ENCODE assay signal across 9 cellular contexts in the genomic region with DNA sequence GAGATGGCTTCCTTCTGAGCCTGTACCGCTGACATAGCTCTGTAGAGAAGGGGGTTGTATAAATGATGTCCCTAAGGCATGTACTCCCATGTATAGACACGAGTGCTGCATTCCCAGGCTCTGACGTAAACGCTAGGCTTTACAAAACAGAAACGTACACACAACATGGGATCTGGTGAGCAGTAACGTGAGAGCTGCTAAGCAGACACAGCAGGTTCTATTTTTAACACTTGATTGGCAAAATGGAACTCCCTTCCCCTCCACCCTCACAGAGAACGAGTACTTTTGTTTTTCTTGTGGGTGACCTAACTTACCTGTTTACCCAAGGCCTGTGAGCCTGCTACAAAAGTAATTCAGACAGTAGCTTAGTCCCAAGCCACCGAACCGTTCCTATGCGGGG. TPM values are rescaled to one million over a fixed set of nuclear protein-coding genes. Genes with fewer than 3 reads are reported as not detected.
DNase-seq lines count a peak whose midpoint lies in the region; ATAC-seq and TF ChIP-seq lines count a peak whose summit lies in the region.
"Had no signal": no experiment of that assay in that cellular context is flagged by ENCODE, and none has a peak within 500 bp of the region (broad histone marks: within the 10 kb centered on the region; RNA-seq: fewer than 3 reads in every experiment).

No MANE protein-coding gene starts in this region.

- WGBS in lower leg skin, 2 donors = 41 to 49% methylated on average over 10 of the region's 10 CpGs

- no peak for TF ChIP-seq CTCF in dorsolateral prefrontal cortex (IDR thresholded peaks at IDR 0.05 in 54 of 56, conservative IDR thresholded peaks at IDR 0.05 in 2 of 56; ENCODE audit: low read depth in 1 of 56, partially characterized antibody in 56 of 56)
- TF ChIP-seq CTCF in lower leg skin (IDR thresholded peaks at IDR 0.05) = no peak

- H3K4me3 ChIP-seq in dorsolateral prefrontal cortex = peak overlapping the region in 1 of 59 donors; percentile 4
- no peak overlapping the region for H3K4me3 ChIP-seq in lower leg skin (ENCODE audit: low read depth, poor library complexity, severe bottlenecking)
- H3K4me3 ChIP-seq: GM12878 had no signal

- no peak for TF ChIP-seq POLR2A in lower leg skin (IDR thresholded peaks at IDR 0.05)

- peak in 2 of 3 experiments; percentile 43 to 77 for DNase-seq in NCI-H1417 (lab: John Stamatoyannopoulos, UW)
- no peak for DNase-seq in NCI-H1417 treated with DMSO at 0.1 percent for 48 hours (lab: John Stamatoyannopoulos, UW)
- DNase-seq in dorsolateral prefrontal cortex = peak in 1 of 10 donors; percentile 42
- DNase-seq in lower leg skin (ENCODE audit: low spot score in 2 of 2) = peak; percentile 41 to 74

- H3K27ac ChIP-seq in dorsolateral prefrontal cortex (peak overlapping the region; percentile 27 to 87 (median 72)), temporal lobe (ENCODE audit: low read depth, low read length) (peak overlapping the region; percentile 13)

- no peak for ATAC-seq in HG03439 (IDR thresholded peaks at IDR 0.05; ENCODE audit: unreplicated experiment)
- no peak for ATAC-seq in GM21526 (IDR thresholded peaks at IDR 0.05; ENCODE audit: low FRiP score, unreplicated experiment)
- ATAC-seq in HG03354 (IDR thresholded peaks at IDR 0.05; ENCODE audit: poor library complexity, severe bottlenecking, unreplicated experiment) = no peak
- ATAC-seq: GM12878 had no signal

- no peaks in the 10 kb centered on the region for H3K27me3 ChIP-seq in dorsolateral prefrontal cortex

- intact Hi-C loops in dorsolateral prefrontal cortex (cut with DNase I) (loop anchor here in 1 of 2 donors (5.0 kb wide), 1 partner anchor 141 kb away; a partner anchor contains a TSS), lower leg skin (cut with DNase I; ENCODE audit: low total_unique reads) (no loop called here)

RNA-seq across cellular contexts. Expression of a gene that starts 36.0 kb away (rescaled TPM):
- 10 to 100 TPM in 107 of 120 experiments, 1 to 10 TPM in 13; 6.5 to 27.7 (median 14.2) TPM for total RNA-seq in dorsolateral prefrontal cortex
- 10 to 100 TPM; 21.3 to 37.1 (median 29.1) TPM for total RNA-seq in lower leg skin
- 3.9 TPM for total RNA-seq in temporal lobe

RNA-seq across cellular contexts. Expression of a gene that starts 51.3 kb away (rescaled TPM):
- total RNA-seq in dorsolateral prefrontal cortex (10 to 100 TPM; 19.6 to 43.0 (median 27.2) TPM), lower leg skin (10 to 100 TPM in 3 of 4 donors, 1 to 10 TPM in 1; 5.0 to 20.3 (median 13.9) TPM), temporal lobe (16.5 TPM)
